In genomic region chr12:132290203-132290540, GRCh38 we compare ENCODE assay signal across 1 cellular context.
TF ChIP-seq lines count a peak whose summit lies in the region.

No MANE protein-coding gene starts in this region.

TF ChIP-seq in H1, 55 proteins besides CTCF, POLR2A, EP300 and RAD21:
- TF ChIP-seq CHD7 (IDR thresholded peaks at IDR 0.05; ENCODE audit: insufficient replicate concordance, low read length) (no peak), GABPA (IDR thresholded peaks at IDR 0.05; ENCODE audit: borderline replicate concordance, insufficient read depth, low read length) (no peak), NRF1 (IDR thresholded peaks at IDR 0.05; ENCODE audit: low read depth, low read length) (no peak), EGR1 (IDR thresholded peaks at IDR 0.05; ENCODE audit: borderline replicate concordance, low read depth, low read length) (no peak), YY1 (IDR thresholded peaks at IDR 0.05; ENCODE audit: low read depth, low read length) (no peak), E2F6 (IDR thresholded peaks at IDR 0.05) (no peak), ZNF274 (IDR thresholded peaks at IDR 0.05; ENCODE audit: borderline replicate concordance, extremely low read depth, low read length) (no peak), CREB1 (IDR thresholded peaks at IDR 0.05) (no peak), TBP (IDR thresholded peaks at IDR 0.05; ENCODE audit: low read depth, low read length) (no peak), RNF2 (IDR thresholded peaks at IDR 0.05; ENCODE audit: borderline replicate concordance, low read depth, low read length, missing control alignments, poor library complexity, severe bottlenecking) (no peak), CEBPB (IDR thresholded peaks at IDR 0.05; ENCODE audit: low read depth, low read length) (no peak)
